Comparison of ENCODE assay signal across 9 cellular contexts in genomic region chr2:129720761-129721160, GRCh38.
"Had no signal": no experiment of that assay in that cellular context is flagged by ENCODE, and none has a peak within 500 bp of the region (broad histone marks: within the 10 kb centered on the region; RNA-seq: fewer than 3 reads in every experiment).

No MANE protein-coding gene starts in this region.

- ATAC-seq: HCT116, K562 had no signal

- DNase-seq: GM23248, GOT3, H7, HFFc6, IMR-90 had no signal

- H3K4me1 ChIP-seq: HAP-1 had no signal

- H3K9me3 ChIP-seq: HAP-1 had no signal

- FAIRE-seq: HTR-8/SVneo, K562 had no signal

- H3K27ac ChIP-seq: GM23248 had no signal

- H3K4me3 ChIP-seq: GM23248, HAP-1, K562 had no signal

- H3K36me3 ChIP-seq: HAP-1 had no signal
